Comparison of ENCODE assay signal across 2 cellular contexts in genomic region chr2:211996857-211997256, GRCh38.
A peak's percentile ranks its signal among the peaks of the same experiment; 100 is the strongest.
TF ChIP-seq lines count a peak whose summit lies in the region.

No MANE protein-coding gene starts in this region.

TF ChIP-seq in HCT116, 20 proteins besides CTCF, POLR2A, EP300 and RAD21 (continued from another document):
- TF ChIP-seq ZBTB33 (IDR thresholded peaks at IDR 0.05; ENCODE audit: extremely low read depth, insufficient replicate concordance, low read length) (no peak), SP1 (IDR thresholded peaks at IDR 0.05; ENCODE audit: low read depth) (no peak), SRF (IDR thresholded peaks at IDR 0.05; ENCODE audit: low read depth) (no peak), YY1 (IDR thresholded peaks at IDR 0.05; ENCODE audit: extremely low read depth, insufficient replicate concordance, low read depth, low read length) (no peak), EGR1 (IDR thresholded peaks at IDR 0.05; ENCODE audit: low read depth) (no peak), TCF7L2 (IDR thresholded peaks at IDR 0.05; ENCODE audit: borderline replicate concordance, extremely low read depth, insufficient read depth, insufficient read length) (no peak), EZH2 (IDR thresholded peaks at IDR 0.05) (no peak), MAX (IDR thresholded peaks at IDR 0.05) (no peak), POLR2AphosphoS5 (IDR thresholded peaks at IDR 0.05; ENCODE audit: low read depth, low read length) (no peak), ELF1 (IDR thresholded peaks at IDR 0.05; ENCODE audit: borderline replicate concordance, low read depth) (no peak)
- TF ChIP-seq, protein P1, sequence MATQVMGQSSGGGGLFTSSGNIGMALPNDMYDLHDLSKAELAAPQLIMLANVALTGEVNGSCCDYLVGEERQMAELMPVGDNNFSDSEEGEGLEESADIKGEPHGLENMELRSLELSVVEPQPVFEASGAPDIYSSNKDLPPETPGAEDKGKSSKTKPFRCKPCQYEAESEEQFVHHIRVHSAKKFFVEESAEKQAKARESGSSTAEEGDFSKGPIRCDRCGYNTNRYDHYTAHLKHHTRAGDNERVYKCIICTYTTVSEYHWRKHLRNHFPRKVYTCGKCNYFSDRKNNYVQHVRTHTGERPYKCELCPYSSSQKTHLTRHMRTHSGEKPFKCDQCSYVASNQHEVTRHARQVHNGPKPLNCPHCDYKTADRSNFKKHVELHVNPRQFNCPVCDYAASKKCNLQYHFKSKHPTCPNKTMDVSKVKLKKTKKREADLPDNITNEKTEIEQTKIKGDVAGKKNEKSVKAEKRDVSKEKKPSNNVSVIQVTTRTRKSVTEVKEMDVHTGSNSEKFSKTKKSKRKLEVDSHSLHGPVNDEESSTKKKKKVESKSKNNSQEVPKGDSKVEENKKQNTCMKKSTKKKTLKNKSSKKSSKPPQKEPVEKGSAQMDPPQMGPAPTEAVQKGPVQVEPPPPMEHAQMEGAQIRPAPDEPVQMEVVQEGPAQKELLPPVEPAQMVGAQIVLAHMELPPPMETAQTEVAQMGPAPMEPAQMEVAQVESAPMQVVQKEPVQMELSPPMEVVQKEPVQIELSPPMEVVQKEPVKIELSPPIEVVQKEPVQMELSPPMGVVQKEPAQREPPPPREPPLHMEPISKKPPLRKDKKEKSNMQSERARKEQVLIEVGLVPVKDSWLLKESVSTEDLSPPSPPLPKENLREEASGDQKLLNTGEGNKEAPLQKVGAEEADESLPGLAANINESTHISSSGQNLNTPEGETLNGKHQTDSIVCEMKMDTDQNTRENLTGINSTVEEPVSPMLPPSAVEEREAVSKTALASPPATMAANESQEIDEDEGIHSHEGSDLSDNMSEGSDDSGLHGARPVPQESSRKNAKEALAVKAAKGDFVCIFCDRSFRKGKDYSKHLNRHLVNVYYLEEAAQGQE (IDR thresholded peaks at IDR 0.05; ENCODE audit: low read depth): no peak

TF ChIP-seq in GM12878, 131 proteins besides CTCF, POLR2A, EP300 and RAD21 (continued from another document):
- no peak for TF ChIP-seq E2F8 (IDR thresholded peaks at IDR 0.05; ENCODE audit: low read depth, partially characterized antibody)
- no peak for TF ChIP-seq MTA2 (IDR thresholded peaks at IDR 0.05; ENCODE audit: low read depth)
- TF ChIP-seq ASH2L (IDR thresholded peaks at IDR 0.05; ENCODE audit: borderline replicate concordance, low read depth): no peak
- TF ChIP-seq ZZZ3 (IDR thresholded peaks at IDR 0.05; ENCODE audit: control insufficient read depth, insufficient read length, low read depth): no peak
- no peak for TF ChIP-seq TBL1XR1 (IDR thresholded peaks at IDR 0.05; ENCODE audit: low read depth, low read length)
- no peak for TF ChIP-seq STAT3 (IDR thresholded peaks at IDR 0.05; ENCODE audit: low read depth, low read length)
- no peak; the same call in 1 of the 2 replicates for TF ChIP-seq TCF7 (IDR thresholded peaks at IDR 0.05; ENCODE audit: borderline replicate concordance)
- TF ChIP-seq TARDBP (IDR thresholded peaks at IDR 0.05; ENCODE audit: borderline replicate concordance): no peak
- TF ChIP-seq SP1 (IDR thresholded peaks at IDR 0.05; ENCODE audit: low read depth, low read length): no peak
- TF ChIP-seq MEF2A (IDR thresholded peaks at IDR 0.05; ENCODE audit: insufficient read depth, low read depth, low read length): 0 out of 2 replicates have a peak, but pooled peaks have one; percentile 9
- TF ChIP-seq SMC3 (IDR thresholded peaks at IDR 0.05; ENCODE audit: borderline replicate concordance, low read length): no peak
- no peak for TF ChIP-seq WRNIP1 (IDR thresholded peaks at IDR 0.05; ENCODE audit: borderline replicate concordance, low read depth, low read length)
- no peak for TF ChIP-seq SREBF1 (IDR thresholded peaks at IDR 0.05; ENCODE audit: low read length)
- TF ChIP-seq MLLT1 (IDR thresholded peaks at IDR 0.05): no peak
- peak; percentile 38; the same call in 1 of the 2 replicates for TF ChIP-seq CREM (IDR thresholded peaks at IDR 0.05; ENCODE audit: low read depth)
- no peak for TF ChIP-seq HSF1 (IDR thresholded peaks at IDR 0.05; ENCODE audit: low read depth, low read length)
- TF ChIP-seq TAF1 (IDR thresholded peaks at IDR 0.05; ENCODE audit: borderline replicate concordance, low read depth, low read length): no peak
- TF ChIP-seq TCF3 (IDR thresholded peaks at IDR 0.05; ENCODE audit: borderline replicate concordance, insufficient read depth, low read depth, low read length): no peak
- no peak for TF ChIP-seq MYC (IDR thresholded peaks at IDR 0.05; ENCODE audit: insufficient read depth, insufficient read length, insufficient replicate concordance, low read length, severe bottlenecking)
- no peak for TF ChIP-seq ZNF217 (IDR thresholded peaks at IDR 0.05)
- TF ChIP-seq ZNF207 (IDR thresholded peaks at IDR 0.05; ENCODE audit: borderline replicate concordance): no peak
- TF ChIP-seq NFIC (IDR thresholded peaks at IDR 0.05; ENCODE audit: low read depth, low read length): peak; percentile 46; the same call in 1 of the 2 replicates
- no peak for TF ChIP-seq FOXM1 (IDR thresholded peaks at IDR 0.05; ENCODE audit: low read depth, low read length)
- no peak for TF ChIP-seq EED (IDR thresholded peaks at IDR 0.05; ENCODE audit: low read depth)
- TF ChIP-seq CBX5 (IDR thresholded peaks at IDR 0.05; ENCODE audit: low read depth): no peak
- no peak for TF ChIP-seq RFX5 (IDR thresholded peaks at IDR 0.05; ENCODE audit: low read depth, low read length)
- no peak for TF ChIP-seq SIN3A (IDR thresholded peaks at IDR 0.05; ENCODE audit: low read depth, low read length)
- peak; percentile 83 for TF ChIP-seq JUNB (IDR thresholded peaks at IDR 0.05)
- TF ChIP-seq YY1 (IDR thresholded peaks at IDR 0.05; ENCODE audit: low read depth, low read length): no peak
- no peak for TF ChIP-seq BCL11A (IDR thresholded peaks at IDR 0.05; ENCODE audit: low read depth, low read length)
- no peak for TF ChIP-seq GATAD2B (conservative IDR thresholded peaks at IDR 0.05; ENCODE audit: low read depth)
- TF ChIP-seq, protein P2, sequence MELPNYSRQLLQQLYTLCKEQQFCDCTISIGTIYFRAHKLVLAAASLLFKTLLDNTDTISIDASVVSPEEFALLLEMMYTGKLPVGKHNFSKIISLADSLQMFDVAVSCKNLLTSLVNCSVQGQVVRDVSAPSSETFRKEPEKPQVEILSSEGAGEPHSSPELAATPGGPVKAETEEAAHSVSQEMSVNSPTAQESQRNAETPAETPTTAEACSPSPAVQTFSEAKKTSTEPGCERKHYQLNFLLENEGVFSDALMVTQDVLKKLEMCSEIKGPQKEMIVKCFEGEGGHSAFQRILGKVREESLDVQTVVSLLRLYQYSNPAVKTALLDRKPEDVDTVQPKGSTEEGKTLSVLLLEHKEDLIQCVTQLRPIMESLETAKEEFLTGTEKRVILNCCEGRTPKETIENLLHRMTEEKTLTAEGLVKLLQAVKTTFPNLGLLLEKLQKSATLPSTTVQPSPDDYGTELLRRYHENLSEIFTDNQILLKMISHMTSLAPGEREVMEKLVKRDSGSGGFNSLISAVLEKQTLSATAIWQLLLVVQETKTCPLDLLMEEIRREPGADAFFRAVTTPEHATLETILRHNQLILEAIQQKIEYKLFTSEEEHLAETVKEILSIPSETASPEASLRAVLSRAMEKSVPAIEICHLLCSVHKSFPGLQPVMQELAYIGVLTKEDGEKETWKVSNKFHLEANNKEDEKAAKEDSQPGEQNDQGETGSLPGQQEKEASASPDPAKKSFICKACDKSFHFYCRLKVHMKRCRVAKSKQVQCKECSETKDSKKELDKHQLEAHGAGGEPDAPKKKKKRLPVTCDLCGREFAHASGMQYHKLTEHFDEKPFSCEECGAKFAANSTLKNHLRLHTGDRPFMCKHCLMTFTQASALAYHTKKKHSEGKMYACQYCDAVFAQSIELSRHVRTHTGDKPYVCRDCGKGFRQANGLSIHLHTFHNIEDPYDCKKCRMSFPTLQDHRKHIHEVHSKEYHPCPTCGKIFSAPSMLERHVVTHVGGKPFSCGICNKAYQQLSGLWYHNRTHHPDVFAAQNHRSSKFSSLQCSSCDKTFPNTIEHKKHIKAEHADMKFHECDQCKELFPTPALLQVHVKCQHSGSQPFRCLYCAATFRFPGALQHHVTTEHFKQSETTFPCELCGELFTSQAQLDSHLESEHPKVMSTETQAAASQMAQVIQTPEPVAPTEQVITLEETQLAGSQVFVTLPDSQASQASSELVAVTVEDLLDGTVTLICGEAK (IDR thresholded peaks at IDR 0.05; ENCODE audit: borderline replicate concordance): no peak
- no peak for TF ChIP-seq ESRRA (IDR thresholded peaks at IDR 0.05; ENCODE audit: low read length)
- TF ChIP-seq NR2C2 (IDR thresholded peaks at IDR 0.05; ENCODE audit: borderline replicate concordance, control insufficient read depth, insufficient read length, low read depth): no peak
- no peak for TF ChIP-seq ZBTB4 (CRISPR knock-in tag; IDR thresholded peaks at IDR 0.05)
- TF ChIP-seq SREBF2 (IDR thresholded peaks at IDR 0.05; ENCODE audit: low read length): no peak
- TF ChIP-seq CREB1 (IDR thresholded peaks at IDR 0.05; ENCODE audit: low read depth): no peak
- no peak for TF ChIP-seq ELK1 (IDR thresholded peaks at IDR 0.05; ENCODE audit: low read depth, low read length)
- no peak for TF ChIP-seq POU2F2 (IDR thresholded peaks at IDR 0.05; ENCODE audit: borderline replicate concordance, low read depth, low read length)
- peak in 1 of 2 experiments; percentile 34; a peak in 1 of 4 replicates for TF ChIP-seq ETV6 (conservative IDR thresholded peaks at IDR 0.05 in 1 of 2, IDR thresholded peaks at IDR 0.05 in 1 of 2; ENCODE audit: borderline replicate concordance in 1 of 2, low read depth in 1 of 2)
